ENCODE assay signal across 23 cellular contexts in the genomic region with DNA sequence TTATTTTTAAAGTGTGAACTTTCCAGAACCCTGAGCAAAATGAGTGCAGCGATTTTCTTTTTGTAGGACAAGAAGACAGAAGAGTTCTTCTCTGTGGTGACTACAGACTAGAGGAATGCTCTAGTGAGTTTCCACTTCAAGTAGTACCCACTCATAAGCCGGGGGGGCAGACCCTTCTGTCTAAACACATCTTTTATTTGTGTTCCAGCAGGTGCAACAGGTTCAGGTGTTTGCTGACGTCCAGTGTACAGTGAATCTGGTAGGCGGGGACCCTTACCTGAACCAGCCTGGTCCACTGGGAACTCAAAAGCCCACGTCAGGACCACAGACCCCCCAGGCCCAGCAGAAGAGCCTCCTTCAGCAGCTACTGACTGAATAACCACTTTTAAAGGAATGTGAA. TPM values are rescaled to one million over a fixed set of nuclear protein-coding genes. Genes with fewer than 3 reads are reported as not detected.
A peak's percentile ranks its signal among the peaks of the same experiment; 100 is the strongest.
DNase-seq lines count a peak whose midpoint lies in the region; ATAC-seq and TF ChIP-seq lines count a peak whose summit lies in the region.
"Had no signal": no experiment of that assay in that cellular context is flagged by ENCODE, and none has a peak within 500 bp of the region (broad histone marks: within the 10 kb centered on the region; RNA-seq: fewer than 3 reads in every experiment).

No MANE protein-coding gene starts in this region.

- WGBS in heart right ventricle, 2 donors: 94% methylated on average over 5 of the region's 5 CpGs

- peak overlapping the region; percentile 74 for H3K27ac Mint-ChIP-seq in central memory CD8-positive, alpha-beta T cell (ENCODE audit: low read depth)
- H3K27ac Mint-ChIP-seq: H9, T-helper 17 cell had no signal

- POLR2A ChIA-PET in HEK293T (lab: Yijun Ruan, JAX): no interaction called here

- no peak for DNase-seq in left ventricle myocardium inferior
- DNase-seq in heart right ventricle: no peak
- DNase-seq in NCI-H2029 (lab: John Stamatoyannopoulos, UW): peak; percentile 10
- no peak for DNase-seq in central memory CD8-positive, alpha-beta T cell (ENCODE audit: low spot score in 2 of 2)
- no peak for DNase-seq in kidney tubule cell (ENCODE audit: low spot score)
- no peak for DNase-seq in glomerular visceral epithelial cell (ENCODE audit: extremely low spot score)
- DNase-seq in HEK293T (ENCODE audit: extremely low spot score): no peak
- DNase-seq: GM23248, MM.1S, NCI-H1048, NCI-H1436, NCI-H2081 treated with DMSO at 0.1 percent for 48 hours, NCI-H446 treated with DMSO at 0.1 percent for 48 hours, NCI-H82, PC-3, SHP77, SW 1271, T-helper 17 cell had no signal

- H3K4me1 Mint-ChIP-seq in central memory CD8-positive, alpha-beta T cell: peaks cover 16% of the 10 kb centered on the region

- peaks cover 61% of the 10 kb centered on the region for H3K36me3 Mint-ChIP-seq in central memory CD8-positive, alpha-beta T cell (ENCODE audit: insufficient read depth)

- no peaks in the 10 kb centered on the region for H3K9me3 Mint-ChIP-seq in central memory CD8-positive, alpha-beta T cell

- CTCF ChIA-PET in HEK293T (lab: Yijun Ruan, JAX): no interaction called here

- H3K27me3 Mint-ChIP-seq in central memory CD8-positive, alpha-beta T cell: no peaks in the 10 kb centered on the region
- H3K27me3 Mint-ChIP-seq: T-helper 17 cell had no signal

- intact Hi-C loops in left ventricle myocardium inferior (cut with micrococcal nuclease) (no loop called here), heart right ventricle (cut with DNase I) (no loop called here)

- H3K9me3 ChIP-seq in left ventricle myocardium inferior (replicated peaks) (no peaks in the 10 kb centered on the region), heart right ventricle (no peaks in the 10 kb centered on the region)

- ATAC-seq in heart right ventricle: no peak
- ATAC-seq in central memory CD8-positive, alpha-beta T cell (replicated peaks; ENCODE audit: extremely low read depth, poor library complexity, severe bottlenecking): no peak
- ATAC-seq: HepG2, K562, PC-3, T-helper 17 cell had no signal

- H3K4me3 Mint-ChIP-seq in central memory CD8-positive, alpha-beta T cell: no peak overlapping the region
- H3K4me3 Mint-ChIP-seq: H9, T-helper 17 cell had no signal

- peak overlapping the region; percentile 53 for H3K27ac ChIP-seq in left ventricle myocardium inferior (replicated peaks)
- H3K27ac ChIP-seq in heart right ventricle: peak overlapping the region in 5 of 10 donors; percentile 23 to 47 (median 36)
- H3K27ac ChIP-seq: C4-2B, GM23248, HL-60 had no signal

- TF ChIP-seq CTCF in left ventricle myocardium inferior (IDR thresholded peaks at IDR 0.05; ENCODE audit: borderline replicate concordance) (no peak), heart right ventricle (IDR thresholded peaks at IDR 0.05) (no peak)

- H3K27me3 ChIP-seq in left ventricle myocardium inferior (ENCODE audit: low read depth): no peaks in the 10 kb centered on the region
- no peaks in the 10 kb centered on the region for H3K27me3 ChIP-seq in heart right ventricle

- H3K36me3 ChIP-seq in left ventricle myocardium inferior: peaks cover 40% of the 10 kb centered on the region
- H3K36me3 ChIP-seq in heart right ventricle: peaks cover 0 to 73% (median 28%) of the 10 kb centered on the region in 9 donors

- H3K4me3 ChIP-seq in left ventricle myocardium inferior (no peak overlapping the region), heart right ventricle (no peak overlapping the region)
- H3K4me3 ChIP-seq: GM23248, K562 had no signal

- peaks cover 14% of the 10 kb centered on the region for H3K4me1 ChIP-seq in left ventricle myocardium inferior
- peaks cover 0 to 11% (median 5%) of the 10 kb centered on the region in 9 donors for H3K4me1 ChIP-seq in heart right ventricle

TF ChIP-seq in HEK293T, 16 proteins besides CTCF, POLR2A, EP300 and RAD21:
- TF ChIP-seq ZNF384 (IDR thresholded peaks at IDR 0.05) (no peak), CTBP1 (IDR thresholded peaks at IDR 0.05; ENCODE audit: borderline replicate concordance) (no peak), FOXK2 (IDR thresholded peaks at IDR 0.05) (no peak), ARNT (IDR thresholded peaks at IDR 0.05) (no peak), FOXA1 (IDR thresholded peaks at IDR 0.05) (no peak), TARDBP (IDR thresholded peaks at IDR 0.05) (no peak), NFRKB (IDR thresholded peaks at IDR 0.05) (no peak), FOXM1 (IDR thresholded peaks at IDR 0.05; ENCODE audit: borderline replicate concordance) (no peak), HDGF (IDR thresholded peaks at IDR 0.05; ENCODE audit: borderline replicate concordance) (no peak), LEF1 (IDR thresholded peaks at IDR 0.05; ENCODE audit: borderline replicate concordance) (no peak), PKNOX1 (IDR thresholded peaks at IDR 0.05) (no peak), ELF4 (IDR thresholded peaks at IDR 0.05) (no peak), BHLHE40 (IDR thresholded peaks at IDR 0.05; ENCODE audit: borderline replicate concordance) (no peak), L3MBTL2 (conservative IDR thresholded peaks at IDR 0.05) (no peak), SUZ12 (IDR thresholded peaks at IDR 0.05) (no peak), SP1 (IDR thresholded peaks at IDR 0.05) (no peak)

RNA-seq across cellular contexts. Expression of gene PTRHD1, which starts 25.2 kb away (rescaled TPM):
- total RNA-seq in left ventricle myocardium inferior (24.3 TPM), heart right ventricle (10 to 100 TPM; 23.8 to 38.8 (median 32.3) TPM)
- polyA plus RNA-seq in heart right ventricle: 10 to 100 TPM; 19.6 to 20.4 TPM

RNA-seq across cellular contexts. Expression of gene CENPO, which starts 25.2 kb away (rescaled TPM):
- total RNA-seq in left ventricle myocardium inferior (2.2 TPM), heart right ventricle (1 to 10 TPM; 1.5 to 4.6 (median 2.3) TPM)
- 1 to 10 TPM; 1.2 to 1.4 TPM for polyA plus RNA-seq in heart right ventricle
